14 cellular contexts compared by ENCODE assay signal in the genomic region with DNA sequence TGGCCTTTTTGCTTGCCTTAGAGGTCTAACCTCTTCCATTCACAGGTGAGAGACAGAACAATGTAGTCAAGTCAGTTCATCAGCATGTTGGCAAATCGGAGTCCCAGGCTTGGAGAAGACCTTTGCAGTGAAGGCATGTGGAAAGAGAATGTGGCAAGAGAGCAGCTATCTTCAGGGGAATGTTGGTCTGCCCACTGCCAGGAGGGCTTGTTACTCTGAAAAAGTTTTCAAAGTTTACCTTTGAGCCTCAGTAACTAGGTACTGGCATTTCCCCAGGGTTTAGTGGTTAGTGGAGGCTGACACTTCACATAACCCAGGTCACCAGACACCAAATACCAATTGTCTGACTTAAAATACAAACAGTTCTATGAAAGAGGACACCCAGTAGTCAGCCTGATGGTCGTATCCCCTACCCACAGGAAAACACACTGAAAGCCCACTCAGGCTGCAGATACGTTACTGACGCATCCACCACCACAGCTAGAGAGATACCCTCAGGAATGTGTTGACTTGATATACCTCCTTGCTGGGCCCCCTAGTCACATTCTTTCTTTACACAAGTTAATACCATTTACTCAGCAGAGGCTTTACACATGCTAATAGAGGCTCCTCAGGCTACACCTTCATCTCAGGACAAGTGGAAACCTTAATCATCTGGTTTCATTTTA. TPM values are rescaled to one million over a fixed set of nuclear protein-coding genes. Genes with fewer than 3 reads are reported as not detected.
DNase-seq lines count a peak whose midpoint lies in the region; ATAC-seq and TF ChIP-seq lines count a peak whose summit lies in the region.
"Had no signal": no experiment of that assay in that cellular context is flagged by ENCODE, and none has a peak within 500 bp of the region (broad histone marks: within the 10 kb centered on the region; RNA-seq: fewer than 3 reads in every experiment).

No MANE protein-coding gene starts in this region.

- H3K4me2 ChIP-seq in PC-9 = peak overlapping the region; percentile 78

- BruUV-seq in PC-9 (replicated peaks; lab: Mats Ljungman, UMichigan) = TSS peak; percentile 60

- H3K27me3 Mint-ChIP-seq in nephron progenitor cell (ENCODE audit: low read depth, poor library complexity) = no peaks in the 10 kb centered on the region

- peaks cover 20% of the 10 kb centered on the region for H3K4me1 Mint-ChIP-seq in nephron progenitor cell
- H3K4me1 Mint-ChIP-seq: stimulated activated effector memory CD8-positive, alpha-beta T cell treated with anti-CD3 and anti-CD28 coated beads, Interleukin-12 subunit alpha, Interleukin-12 subunit beta, amount 100 ng/mL, for 72 hours had no signal

- H3K4me3 Mint-ChIP-seq in nephron progenitor cell = no peak overlapping the region
- H3K4me3 Mint-ChIP-seq: activated T-cell treated with anti-CD3 and anti-CD28 coated beads, Interleukin-2, amount 50 U/mL, for 72 hours; stimulated activated effector memory CD8-positive, alpha-beta T cell treated with anti-CD3 and anti-CD28 coated beads, Interleukin-12 subunit alpha, Interleukin-12 subunit beta, amount 100 ng/mL, for 72 hours had no signal

- POLR2A ChIA-PET in PC-9 (lab: Charles Lee; ENCODE audit: unreplicated experiment) = interaction anchor here (0.7 kb wide), 2 partner anchors 107 to 249 kb away, joined by 4 to 7 read pairs; no protein-coding TSS in a partner anchor

- H3K4me3 ChIP-seq in PC-9 (peak overlapping the region; percentile 32; the same call in 1 of the 2 replicates), epithelial cell of proximal tubule (ENCODE audit: low read depth, low read length) (no peak overlapping the region)
- H3K4me3 ChIP-seq: K562 had no signal

- peak overlapping the region; percentile 93 for H3K27ac Mint-ChIP-seq in nephron progenitor cell
- H3K27ac Mint-ChIP-seq: activated T-cell treated with anti-CD3 and anti-CD28 coated beads, Interleukin-2, amount 50 U/mL, for 72 hours; stimulated activated effector memory CD8-positive, alpha-beta T cell treated with anti-CD3 and anti-CD28 coated beads, Interleukin-12 subunit alpha, Interleukin-12 subunit beta, amount 100 ng/mL, for 72 hours had no signal

- ATAC-seq in HG02798 (IDR thresholded peaks at IDR 0.05; ENCODE audit: poor library complexity, unreplicated experiment) = no peak
- ATAC-seq: activated T-cell treated with anti-CD3 and anti-CD28 coated beads, Interleukin-2, amount 50 U/mL, for 72 hours; K562; stimulated activated effector memory CD8-positive, alpha-beta T cell treated with anti-CD3 and anti-CD28 coated beads, Interleukin-12 subunit alpha, Interleukin-12 subunit beta, amount 100 ng/mL, for 72 hours had no signal

- no peaks in the 10 kb centered on the region for H3K79me2 ChIP-seq in PC-9 (ENCODE audit: low read depth)

- intact Hi-C loops in PC-9 (cut with micrococcal nuclease; ENCODE audit: unreplicated experiment) = loop anchor here (1.0 to 2.0 kb wide), 4 partner anchors 9 to 108 kb away; no protein-coding TSS in a partner anchor

- no peaks in the 10 kb centered on the region for H3K9me3 Mint-ChIP-seq in nephron progenitor cell
- H3K9me3 Mint-ChIP-seq: activated T-cell treated with anti-CD3 and anti-CD28 coated beads, Interleukin-2, amount 50 U/mL, for 72 hours; stimulated activated effector memory CD8-positive, alpha-beta T cell treated with anti-CD3 and anti-CD28 coated beads, Interleukin-12 subunit alpha, Interleukin-12 subunit beta, amount 100 ng/mL, for 72 hours had no signal

- no peaks in the 10 kb centered on the region for H3K36me3 ChIP-seq in PC-9 (ENCODE audit: low read depth)

- no peak for TF ChIP-seq CTCF in PC-9 (conservative IDR thresholded peaks at IDR 0.05)
- TF ChIP-seq CTCF in epithelial cell of proximal tubule (conservative IDR thresholded peaks at IDR 0.05; ENCODE audit: low read depth, low read length) = no peak
- TF ChIP-seq CTCF in nephron progenitor cell (IDR thresholded peaks at IDR 0.05) = no peak

- H3F3A ChIP-seq in PC-9 (ENCODE audit: insufficient read depth, low read depth) = peaks cover 35% of the 10 kb centered on the region

- H3K36me3 Mint-ChIP-seq in nephron progenitor cell (ENCODE audit: low read depth) = no peaks in the 10 kb centered on the region
- H3K36me3 Mint-ChIP-seq: stimulated activated effector memory CD8-positive, alpha-beta T cell treated with anti-CD3 and anti-CD28 coated beads, Interleukin-12 subunit alpha, Interleukin-12 subunit beta, amount 100 ng/mL, for 72 hours had no signal

- no peaks in the 10 kb centered on the region for H3K27me3 ChIP-seq in PC-9 (ENCODE audit: insufficient read depth, low read depth)

- H2AFZ ChIP-seq in PC-9 = no peak overlapping the region

- DNase-seq in ELF-1 (ENCODE audit: low read depth, low spot score) (peak; percentile 85), PC-9 (peak; percentile 77 to 97), epithelial cell of proximal tubule (ENCODE audit: low read depth) (peak; percentile 87), nephron progenitor cell (no peak), ureter (ENCODE audit: low spot score) (no peak)
- DNase-seq in central memory CD4-positive, alpha-beta T cell = no peak
- DNase-seq in activated CD4-positive, alpha-beta T cell treated with anti-CD3 and anti-CD28 coated beads, Interleukin-2, amount 50 U/mL, for 4 hours = no peak
- DNase-seq: activated T-cell treated with anti-CD3 and anti-CD28 coated beads, Interleukin-2, amount 50 U/mL, for 72 hours; effector CD8-positive, alpha-beta T cell; NCI-H510A treated with DMSO at 0.1 percent for 48 hours; small intestine had no signal

- CTCF ChIA-PET in PC-9 (lab: Charles Lee) = no interaction called here

- H3K4me1 ChIP-seq in PC-9 (replicated peaks; ENCODE audit: insufficient read depth) = peaks cover 36% of the 10 kb centered on the region

- H3K9me3 ChIP-seq in PC-9 (ENCODE audit: insufficient read depth, low read depth) = no peaks in the 10 kb centered on the region

- peak overlapping the region; percentile 90 for H3K27ac ChIP-seq in PC-9

- H3K9me2 ChIP-seq in PC-9 (ENCODE audit: insufficient read depth) = no peaks in the 10 kb centered on the region

- H4K20me1 ChIP-seq in PC-9 (ENCODE audit: insufficient read depth) = no peaks in the 10 kb centered on the region

RNA-seq across cellular contexts. Expression of a gene that starts 9.7 kb away (rescaled TPM):
- total RNA-seq in PC-9 (2021) (9.6 and 10.8 TPM in 2 replicates), epithelial cell of proximal tubule (13.3 and 22.4 TPM in 2 replicates), ureter (5.6 TPM)

Comparison
In these comparisons a context has a peak if more than half of its experiments do, and no peak if none do; other contexts are left out.
1. DNase-seq: peak in ELF-1 (single experiment), PC-9 (2 of 2) and epithelial cell of proximal tubule (single experiment); none in nephron progenitor cell (single experiment), central memory CD4-positive, alpha-beta T cell (single experiment), activated CD4-positive, alpha-beta T cell treated with anti-CD3 and anti-CD28 coated beads, Interleukin-2, amount 50 U/mL, for 4 hours (0 of 2) and ureter (single experiment).